Comparison of ENCODE assay signal across 17 cellular contexts in genomic region chr22:26675687-26676273, GRCh38. TPM values are rescaled to one million over a fixed set of nuclear protein-coding genes. Genes with fewer than 3 reads are reported as not detected.
A peak's percentile ranks its signal among the peaks of the same experiment; 100 is the strongest.
DNase-seq lines count a peak whose midpoint lies in the region; ATAC-seq and TF ChIP-seq lines count a peak whose summit lies in the region.
"Had no signal": no experiment of that assay in that cellular context is flagged by ENCODE, and none has a peak within 500 bp of the region (broad histone marks: within the 10 kb centered on the region; RNA-seq: fewer than 3 reads in every experiment).

No MANE protein-coding gene starts in this region.

- H3K27ac ChIP-seq in effector memory CD4-positive, alpha-beta T cell (ENCODE audit: insufficient read depth, low read length, poor library complexity, severe bottlenecking), result peak overlapping the region; percentile 96
- H3K27ac ChIP-seq in Peyer's patch (peak overlapping the region in 1 of 4 donors; percentile 93), neuronal stem cell (replicated peaks; ENCODE audit: low read length) (no peak overlapping the region)
- H3K27ac ChIP-seq: SJSA1, suprapubic skin had no signal

- H3K4me2 ChIP-seq in neuronal stem cell (ENCODE audit: insufficient read depth, low read length, poor library complexity, severe bottlenecking), result no peak overlapping the region

- no peaks in the 10 kb centered on the region for H3K9me3 ChIP-seq in effector memory CD4-positive, alpha-beta T cell (ENCODE audit: control insufficient read depth, low read length)
- H3K9me3 ChIP-seq in Peyer's patch (no peaks in the 10 kb centered on the region), neuronal stem cell (replicated peaks in 1 of 2; ENCODE audit: control insufficient read depth in 2 of 2, insufficient read depth in 1 of 2, low read depth in 1 of 2, low read length in 2 of 2) (no peaks in the 10 kb centered on the region)
- H3K9me3 ChIP-seq: BE2C, lower lobe of right lung, SJSA1, suprapubic skin had no signal

- H3K9ac ChIP-seq in neuronal stem cell (ENCODE audit: low read depth, low read length, poor library complexity), result no peak overlapping the region

- H3K27me3 Mint-ChIP-seq in stimulated activated naive CD8-positive, alpha-beta T cell treated with anti-CD3 and anti-CD28 coated beads, Interleukin-15, Interleukin-2, amounts not matched to agents 100 ng/mL and 50 ng/mL, for 24 hours, result no peaks in the 10 kb centered on the region
- H3K27me3 Mint-ChIP-seq in stimulated activated naive CD8-positive, alpha-beta T cell treated with anti-CD3 and anti-CD28 coated beads, Interleukin-15, amount 100 ng/mL, for 72 hours, result no peaks in the 10 kb centered on the region
- no peaks in the 10 kb centered on the region for H3K27me3 Mint-ChIP-seq in T-cell

- no peaks in the 10 kb centered on the region for H3K27me3 ChIP-seq in effector memory CD4-positive, alpha-beta T cell (replicated peaks; ENCODE audit: control insufficient read depth, insufficient read depth, low read length, poor library complexity, severe bottlenecking)
- H3K27me3 ChIP-seq in Peyer's patch (no peaks in the 10 kb centered on the region), neuronal stem cell (ENCODE audit: control insufficient read depth in 3 of 3, insufficient read depth in 3 of 3, low read depth in 1 of 3, low read length in 3 of 3) (no peaks in the 10 kb centered on the region)
- H3K27me3 ChIP-seq: BE2C, SJSA1, suprapubic skin had no signal

- no CpG with 5 or more reads among the region's 4 CpGs for WGBS in neuronal stem cell (ENCODE audit: extremely low coverage in 2 of 2, insufficient read length in 2 of 2, insufficient replicate concordance in 1 of 2), 2 donors

- no peak for DNase-seq in stimulated activated naive CD8-positive, alpha-beta T cell treated with anti-CD3 and anti-CD28 coated beads, Interleukin-15, amount 100 ng/mL, for 72 hours
- DNase-seq in T-cell (no peak), Peyer's patch (no peak), neuronal stem cell (ENCODE audit: low spot score) (no peak), islet precursor cell (no peak)
- no peak for DNase-seq in effector memory CD4-positive, alpha-beta T cell
- DNase-seq: amniotic stem cell, BE2C, DMS53, foreskin melanocyte, lower lobe of right lung had no signal

- H2BK120ac ChIP-seq in neuronal stem cell (ENCODE audit: low read depth, low read length), result no peak overlapping the region

- H3K36me3 ChIP-seq in effector memory CD4-positive, alpha-beta T cell (ENCODE audit: control insufficient read depth, insufficient read depth, low read length), result peaks cover 15% of the 10 kb centered on the region
- H3K36me3 ChIP-seq in Peyer's patch (peaks cover 0 to 7% (median 0%) of the 10 kb centered on the region in 3 donors), neuronal stem cell (replicated peaks in 1 of 2; ENCODE audit: control insufficient read depth in 2 of 2, insufficient read depth in 2 of 2, low read length in 2 of 2) (peaks cover 1 to 12% of the 10 kb centered on the region in 2 donors)
- H3K36me3 ChIP-seq: BE2C, lower lobe of right lung had no signal

- no peak overlapping the region for H4K8ac ChIP-seq in neuronal stem cell (ENCODE audit: low read depth, low read length)

- no peak overlapping the region for H3K4me3 ChIP-seq in effector memory CD4-positive, alpha-beta T cell (ENCODE audit: insufficient read depth, low read depth, low read length, poor library complexity, severe bottlenecking)
- no peak overlapping the region for H3K4me3 ChIP-seq in Peyer's patch
- H3K4me3 ChIP-seq in neuronal stem cell (ENCODE audit: low read length in 2 of 2), result no peak overlapping the region
- H3K4me3 ChIP-seq: lower lobe of right lung, SJSA1, suprapubic skin had no signal

- peaks cover 79% of the 10 kb centered on the region for H3K4me1 Mint-ChIP-seq in stimulated activated naive CD8-positive, alpha-beta T cell treated with anti-CD3 and anti-CD28 coated beads, Interleukin-15, Interleukin-2, amounts not matched to agents 100 ng/mL and 50 ng/mL, for 24 hours (ENCODE audit: low read depth)
- peaks cover 81% of the 10 kb centered on the region for H3K4me1 Mint-ChIP-seq in stimulated activated naive CD8-positive, alpha-beta T cell treated with anti-CD3 and anti-CD28 coated beads, Interleukin-15, amount 100 ng/mL, for 72 hours
- H3K4me1 Mint-ChIP-seq in T-cell, result peaks cover 82 to 94% (median 86%) of the 10 kb centered on the region in 3 donors

- peaks cover 61% of the 10 kb centered on the region for H3K4me1 ChIP-seq in effector memory CD4-positive, alpha-beta T cell (ENCODE audit: control insufficient read depth, insufficient read depth, low read length, poor library complexity, severe bottlenecking)
- peaks cover 0 to 28% (median 28%) of the 10 kb centered on the region in 4 donors for H3K4me1 ChIP-seq in Peyer's patch
- peaks cover 20 to 29% of the 10 kb centered on the region in 2 donors for H3K4me1 ChIP-seq in neuronal stem cell (ENCODE audit: control insufficient read depth in 2 of 2, insufficient read depth in 1 of 2, low read depth in 1 of 2, low read length in 2 of 2)

- H3K27ac Mint-ChIP-seq in stimulated activated naive CD8-positive, alpha-beta T cell treated with anti-CD3 and anti-CD28 coated beads, Interleukin-15, Interleukin-2, amounts not matched to agents 100 ng/mL and 50 ng/mL, for 24 hours, result peak overlapping the region; percentile 98
- peak overlapping the region in 1 of 2 donors; percentile 45 for H3K27ac Mint-ChIP-seq in stimulated activated naive CD8-positive, alpha-beta T cell treated with anti-CD3 and anti-CD28 coated beads, Interleukin-15, amount 100 ng/mL, for 72 hours
- H3K27ac Mint-ChIP-seq in T-cell, result peak overlapping the region; percentile 97 to 99

- TF ChIP-seq POLR2A in Peyer's patch (IDR thresholded peaks at IDR 0.05), result no peak

- POLR2A ChIA-PET in T-cell (lab: Charles Lee), result interaction anchor here in 1 of 2 donors (0.6 kb wide), 1 partner anchor 1243 kb away, joined by 8 read pairs; the partner anchor contains the start of gene PITPNB

- H2AK5ac ChIP-seq in neuronal stem cell (ENCODE audit: low read depth, low read length), result no peak overlapping the region

- no peak overlapping the region for H3K18ac ChIP-seq in neuronal stem cell (ENCODE audit: low read length)

- no peak overlapping the region for H4K91ac ChIP-seq in neuronal stem cell (ENCODE audit: low read depth, low read length, poor library complexity)

- no peak overlapping the region for H2BK15ac ChIP-seq in neuronal stem cell (ENCODE audit: low read length)

- no peak for TF ChIP-seq CTCF in Peyer's patch (IDR thresholded peaks at IDR 0.05)

- H3K4ac ChIP-seq in neuronal stem cell (ENCODE audit: low read length), result no peak overlapping the region

- no peak overlapping the region for H3K23ac ChIP-seq in neuronal stem cell (ENCODE audit: low read depth, low read length, poor library complexity)

- no peaks in the 10 kb centered on the region for H3K9me3 Mint-ChIP-seq in stimulated activated naive CD8-positive, alpha-beta T cell treated with anti-CD3 and anti-CD28 coated beads, Interleukin-15, Interleukin-2, amounts not matched to agents 100 ng/mL and 50 ng/mL, for 24 hours
- no peaks in the 10 kb centered on the region for H3K9me3 Mint-ChIP-seq in stimulated activated naive CD8-positive, alpha-beta T cell treated with anti-CD3 and anti-CD28 coated beads, Interleukin-15, amount 100 ng/mL, for 72 hours
- H3K9me3 Mint-ChIP-seq in T-cell, result no peaks in the 10 kb centered on the region

- no peak for ATAC-seq in stimulated activated naive CD8-positive, alpha-beta T cell treated with anti-CD3 and anti-CD28 coated beads, Interleukin-15, amount 100 ng/mL, for 72 hours
- no peak for ATAC-seq in T-cell (replicated peaks in 1 of 4)
- ATAC-seq: lower lobe of right lung had no signal

- H3K36me3 Mint-ChIP-seq in stimulated activated naive CD8-positive, alpha-beta T cell treated with anti-CD3 and anti-CD28 coated beads, Interleukin-15, Interleukin-2, amounts not matched to agents 100 ng/mL and 50 ng/mL, for 24 hours (ENCODE audit: low read depth), result peaks cover 19% of the 10 kb centered on the region
- H3K36me3 Mint-ChIP-seq in T-cell, result peaks cover 10% of the 10 kb centered on the region

- peak overlapping the region; percentile 93 for H3K4me3 Mint-ChIP-seq in stimulated activated naive CD8-positive, alpha-beta T cell treated with anti-CD3 and anti-CD28 coated beads, Interleukin-15, Interleukin-2, amounts not matched to agents 100 ng/mL and 50 ng/mL, for 24 hours
- peak overlapping the region in 1 of 2 donors; percentile 92 for H3K4me3 Mint-ChIP-seq in stimulated activated naive CD8-positive, alpha-beta T cell treated with anti-CD3 and anti-CD28 coated beads, Interleukin-15, amount 100 ng/mL, for 72 hours
- peak overlapping the region; percentile 93 to 94 (median 94) for H3K4me3 Mint-ChIP-seq in T-cell

- H2BK5ac ChIP-seq in neuronal stem cell (ENCODE audit: low read length), result no peak overlapping the region

- H2AFZ ChIP-seq in neuronal stem cell (ENCODE audit: low read length), result no peak overlapping the region

- H2BK12ac ChIP-seq in neuronal stem cell (ENCODE audit: low read length), result no peak overlapping the region

- CTCF ChIA-PET in T-cell (lab: Charles Lee), result interaction anchor here (0.5 to 0.6 kb wide), 3 partner anchors 9 to 76 kb away, joined by 3 to 10 read pairs (median 3); no protein-coding TSS in a partner anchor

- no peak overlapping the region for H3K14ac ChIP-seq in neuronal stem cell (ENCODE audit: low read length)

- H3K79me1 ChIP-seq in neuronal stem cell (ENCODE audit: low read depth, low read length), result peaks cover 2% of the 10 kb centered on the region

RNA-seq across cellular contexts. Expression of gene MIAT, which starts 18.4 kb away (rescaled TPM):
- total RNA-seq in T-cell, result 100 to 1,000 TPM in 3 of 5 donors, 10 to 100 TPM in 2; 45.8 to 237 (median 207) TPM
- 10 to 100 TPM in 1 of 4 donors, 1 to 10 TPM in 3; 2.5 to 31.4 (median 5.9) TPM for total RNA-seq in Peyer's patch
- 42.5 TPM for polyA plus RNA-seq in neuronal stem cell (2013, experiment 1 of 2)
- polyA plus RNA-seq in neuronal stem cell (2013, experiment 2 of 2), result 40.0 TPM

RNA-seq across cellular contexts. Expression of gene CRYBA4, which starts 54.0 kb away (rescaled TPM):
- total RNA-seq in T-cell (not detected), Peyer's patch (not detected)
- polyA plus RNA-seq in neuronal stem cell (2013, experiment 1 of 2), result 1.1 TPM
- polyA plus RNA-seq in neuronal stem cell (2013, experiment 2 of 2), result 1.2 TPM
- total RNA-seq: activated CD8-positive, alpha-beta memory T cell treated with anti-CD3 and anti-CD28 coated beads for 36 hours; chondrocyte; lower lobe of right lung; renal cortical epithelial cell; SJSA1; suprapubic skin had no signal

RNA-seq across cellular contexts. Expression of gene CRYBB1, which starts 58.0 kb away (rescaled TPM):
- total RNA-seq in T-cell (not detected), Peyer's patch (not detected)
- polyA plus RNA-seq in neuronal stem cell (2013, experiment 1 of 2), result 0.14 TPM
- polyA plus RNA-seq in neuronal stem cell (2013, experiment 2 of 2), result 0.12 TPM
- total RNA-seq: activated CD8-positive, alpha-beta memory T cell treated with anti-CD3 and anti-CD28 coated beads for 36 hours; chondrocyte; renal cortical epithelial cell; SJSA1; suprapubic skin had no signal
